In genomic region chr2:150224321-150224720, GRCh38 we compare ENCODE assay signal across 8 cellular contexts.
"Had no signal": no experiment of that assay in that cellular context is flagged by ENCODE, and none has a peak within 500 bp of the region (broad histone marks: within the 10 kb centered on the region; RNA-seq: fewer than 3 reads in every experiment).

No MANE protein-coding gene starts in this region.

- H3K4me3 ChIP-seq: GM12878 had no signal

- DNase-seq: GDM1, GF-D8 had no signal

- ATAC-seq: GM12878 had no signal

- FAIRE-seq: G401.6, GM12878, GM12891, GM12892, GM18507, GM19239 had no signal
